In the genomic region with DNA sequence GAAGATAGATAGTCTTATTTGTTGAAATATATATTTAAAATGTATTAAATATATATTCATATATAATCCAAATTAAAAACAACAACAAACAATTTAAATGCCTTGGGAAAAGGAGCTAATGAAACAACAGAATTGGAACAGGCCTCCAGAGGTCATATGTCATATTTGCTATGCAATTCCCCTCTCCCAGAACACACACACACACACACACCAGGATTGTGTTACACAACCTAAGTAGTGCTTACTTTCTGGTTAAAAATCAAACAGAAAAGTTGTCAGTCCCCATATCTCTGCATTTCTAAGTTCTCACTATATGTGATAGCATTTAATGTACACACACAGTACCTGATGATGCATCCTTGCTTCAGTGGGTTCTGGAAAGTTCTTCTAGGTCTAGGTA, we compare ENCODE assay signal across 1 cellular context.
TF ChIP-seq lines count a peak whose summit lies in the region.

No MANE protein-coding gene starts in this region.

TF ChIP-seq in IMR-90, 13 proteins besides CTCF, POLR2A, EP300 and RAD21 (continued from another document):
- TF ChIP-seq, protein P1, sequence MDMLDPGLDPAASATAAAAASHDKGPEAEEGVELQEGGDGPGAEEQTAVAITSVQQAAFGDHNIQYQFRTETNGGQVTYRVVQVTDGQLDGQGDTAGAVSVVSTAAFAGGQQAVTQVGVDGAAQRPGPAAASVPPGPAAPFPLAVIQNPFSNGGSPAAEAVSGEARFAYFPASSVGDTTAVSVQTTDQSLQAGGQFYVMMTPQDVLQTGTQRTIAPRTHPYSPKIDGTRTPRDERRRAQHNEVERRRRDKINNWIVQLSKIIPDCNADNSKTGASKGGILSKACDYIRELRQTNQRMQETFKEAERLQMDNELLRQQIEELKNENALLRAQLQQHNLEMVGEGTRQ (IDR thresholded peaks at IDR 0.05; ENCODE audit: low read depth, low read length) = no peak
- TF ChIP-seq, protein P2, sequence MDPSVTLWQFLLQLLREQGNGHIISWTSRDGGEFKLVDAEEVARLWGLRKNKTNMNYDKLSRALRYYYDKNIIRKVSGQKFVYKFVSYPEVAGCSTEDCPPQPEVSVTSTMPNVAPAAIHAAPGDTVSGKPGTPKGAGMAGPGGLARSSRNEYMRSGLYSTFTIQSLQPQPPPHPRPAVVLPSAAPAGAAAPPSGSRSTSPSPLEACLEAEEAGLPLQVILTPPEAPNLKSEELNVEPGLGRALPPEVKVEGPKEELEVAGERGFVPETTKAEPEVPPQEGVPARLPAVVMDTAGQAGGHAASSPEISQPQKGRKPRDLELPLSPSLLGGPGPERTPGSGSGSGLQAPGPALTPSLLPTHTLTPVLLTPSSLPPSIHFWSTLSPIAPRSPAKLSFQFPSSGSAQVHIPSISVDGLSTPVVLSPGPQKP (IDR thresholded peaks at IDR 0.05; ENCODE audit: borderline replicate concordance, low read depth, low read length) = no peak
